8 cellular contexts compared by ENCODE assay signal in genomic region chr1:59074574-59074973, GRCh38.
"Had no signal": no experiment of that assay in that cellular context is flagged by ENCODE, and none has a peak within 500 bp of the region (broad histone marks: within the 10 kb centered on the region; RNA-seq: fewer than 3 reads in every experiment).

No MANE protein-coding gene starts in this region.

- ATAC-seq: GM12878 had no signal

- FAIRE-seq: G401.6, GM12878, GM12891, GM12892, GM18507, GM19239 had no signal

- H3K4me3 ChIP-seq: GM12878 had no signal

- DNase-seq: GDM1, GF-D8 had no signal
